Comparison of ENCODE assay signal across 1 cellular context in genomic region chr12:100200450-100201181, GRCh38.
TF ChIP-seq lines count a peak whose summit lies in the region.

ACTR6 (plus strand) TSS chr12:100200815; CDS start chr12:100200852, 37 bp downstream.

TF ChIP-seq in HEK293, 187 proteins besides CTCF, POLR2A, EP300 and RAD21 (continued from another document):
- peak; percentile 56; the same call in 1 of the 2 replicates for TF ChIP-seq ZNF518A (tag by site-specific recombination; conservative IDR thresholded peaks at IDR 0.05; ENCODE audit: low read depth)
- TF ChIP-seq, protein P1, sequence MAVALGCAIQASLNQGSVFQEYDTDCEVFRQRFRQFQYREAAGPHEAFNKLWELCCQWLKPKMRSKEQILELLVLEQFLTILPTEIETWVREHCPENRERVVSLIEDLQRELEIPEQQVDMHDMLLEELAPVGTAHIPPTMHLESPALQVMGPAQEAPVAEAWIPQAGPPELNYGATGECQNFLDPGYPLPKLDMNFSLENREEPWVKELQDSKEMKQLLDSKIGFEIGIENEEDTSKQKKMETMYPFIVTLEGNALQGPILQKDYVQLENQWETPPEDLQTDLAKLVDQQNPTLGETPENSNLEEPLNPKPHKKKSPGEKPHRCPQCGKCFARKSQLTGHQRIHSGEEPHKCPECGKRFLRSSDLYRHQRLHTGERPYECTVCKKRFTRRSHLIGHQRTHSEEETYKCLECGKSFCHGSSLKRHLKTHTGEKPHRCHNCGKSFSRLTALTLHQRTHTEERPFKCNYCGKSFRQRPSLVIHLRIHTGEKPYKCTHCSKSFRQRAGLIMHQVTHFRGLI (tag by site-specific recombination; IDR thresholded peaks at IDR 0.05) = no peak; the same call in 1 of the 2 replicates
- TF ChIP-seq ZNF133 (tag by site-specific recombination; IDR thresholded peaks at IDR 0.05) = no peak
- no peak for TF ChIP-seq TCF7L2 (IDR thresholded peaks at IDR 0.05; ENCODE audit: borderline replicate concordance, low read depth, low read length)
- no peak for TF ChIP-seq ZNF621 (tag by site-specific recombination; IDR thresholded peaks at IDR 0.05)
- peak; percentile 45; the same call in 1 of the 2 replicates for TF ChIP-seq ZBTB48 (tag by site-specific recombination; IDR thresholded peaks at IDR 0.05)
- TF ChIP-seq PRDM6 (tag by site-specific recombination; IDR thresholded peaks at IDR 0.05) = no peak
- TF ChIP-seq ZBTB7A (tag by site-specific recombination; IDR thresholded peaks at IDR 0.05; ENCODE audit: low read depth) = no peak
- no peak for TF ChIP-seq YY2 (tag by site-specific recombination; IDR thresholded peaks at IDR 0.05)
- no peak for TF ChIP-seq BCL11A (tag by site-specific recombination; IDR thresholded peaks at IDR 0.05; ENCODE audit: low read depth)
- TF ChIP-seq ZNF138 (tag by site-specific recombination; IDR thresholded peaks at IDR 0.05; ENCODE audit: borderline replicate concordance) = no peak
- TF ChIP-seq ZNF510 (tag by site-specific recombination; IDR thresholded peaks at IDR 0.05; ENCODE audit: insufficient replicate concordance) = no peak
- peak; percentile 15; the same call in 1 of the 2 replicates for TF ChIP-seq ZBTB8A (tag by site-specific recombination; IDR thresholded peaks at IDR 0.05)
- TF ChIP-seq KLF9 (tag by site-specific recombination; IDR thresholded peaks at IDR 0.05; ENCODE audit: low read depth) = no peak
- no peak for TF ChIP-seq ZNF416 (tag by site-specific recombination; IDR thresholded peaks at IDR 0.05)
- no peak for TF ChIP-seq ZNF341 (tag by site-specific recombination; IDR thresholded peaks at IDR 0.05; ENCODE audit: low read depth)
- no peak for TF ChIP-seq ZNF266 (tag by site-specific recombination; IDR thresholded peaks at IDR 0.05; ENCODE audit: low read depth)
- no peak for TF ChIP-seq OSR2 (tag by site-specific recombination; IDR thresholded peaks at IDR 0.05)
- TF ChIP-seq ELK4 (IDR thresholded peaks at IDR 0.05; ENCODE audit: borderline replicate concordance, low read depth, low read length) = no peak; the same call in 1 of the 2 replicates
- TF ChIP-seq ZNF549 (tag by site-specific recombination; IDR thresholded peaks at IDR 0.05) = no peak
- no peak for TF ChIP-seq MEIS1 (CRISPR knock-in tag; IDR thresholded peaks at IDR 0.05; ENCODE audit: borderline replicate concordance)
- TF ChIP-seq GLIS2 (tag by site-specific recombination; IDR thresholded peaks at IDR 0.05) = no peak
- TF ChIP-seq ZNF184 (tag by site-specific recombination; IDR thresholded peaks at IDR 0.05) = no peak
- TF ChIP-seq ZNF433 (tag by site-specific recombination; IDR thresholded peaks at IDR 0.05; ENCODE audit: low read depth) = no peak
- TF ChIP-seq ZBTB49 (tag by site-specific recombination; IDR thresholded peaks at IDR 0.05; ENCODE audit: low read depth) = no peak
- TF ChIP-seq ZNF335 (tag by site-specific recombination; conservative IDR thresholded peaks at IDR 0.05) = peak; percentile 72
- TF ChIP-seq REST (tag by site-specific recombination; IDR thresholded peaks at IDR 0.05) = no peak
- no peak for TF ChIP-seq GLIS1 (tag by site-specific recombination; IDR thresholded peaks at IDR 0.05)
- TF ChIP-seq ZNF48 (tag by site-specific recombination; IDR thresholded peaks at IDR 0.05) = no peak
- TF ChIP-seq ZNF239 (tag by site-specific recombination; IDR thresholded peaks at IDR 0.05) = no peak
- no peak for TF ChIP-seq ZFP3 (tag by site-specific recombination; IDR thresholded peaks at IDR 0.05; ENCODE audit: low read depth)
- TF ChIP-seq ZNF223 (tag by site-specific recombination; IDR thresholded peaks at IDR 0.05) = no peak
- no peak for TF ChIP-seq HOXD13 (CRISPR knock-in tag; IDR thresholded peaks at IDR 0.05; ENCODE audit: borderline replicate concordance)
- TF ChIP-seq ZNF362 (tag by site-specific recombination; IDR thresholded peaks at IDR 0.05) = no peak
- peak; percentile 28; the same call in 1 of the 2 replicates for TF ChIP-seq ZFHX2 (tag by site-specific recombination; conservative IDR thresholded peaks at IDR 0.05)
- no peak for TF ChIP-seq ZNF292 (tag by site-specific recombination; IDR thresholded peaks at IDR 0.05; ENCODE audit: borderline replicate concordance, low read depth)
- TF ChIP-seq ZBTB21 (tag by site-specific recombination; IDR thresholded peaks at IDR 0.05) = peak; percentile 80
- TF ChIP-seq ZNF747 (tag by site-specific recombination; IDR thresholded peaks at IDR 0.05) = no peak
- TF ChIP-seq ZNF837 (tag by site-specific recombination; IDR thresholded peaks at IDR 0.05) = no peak
